ENCODE assay signal across 17 cellular contexts in the genomic region with DNA sequence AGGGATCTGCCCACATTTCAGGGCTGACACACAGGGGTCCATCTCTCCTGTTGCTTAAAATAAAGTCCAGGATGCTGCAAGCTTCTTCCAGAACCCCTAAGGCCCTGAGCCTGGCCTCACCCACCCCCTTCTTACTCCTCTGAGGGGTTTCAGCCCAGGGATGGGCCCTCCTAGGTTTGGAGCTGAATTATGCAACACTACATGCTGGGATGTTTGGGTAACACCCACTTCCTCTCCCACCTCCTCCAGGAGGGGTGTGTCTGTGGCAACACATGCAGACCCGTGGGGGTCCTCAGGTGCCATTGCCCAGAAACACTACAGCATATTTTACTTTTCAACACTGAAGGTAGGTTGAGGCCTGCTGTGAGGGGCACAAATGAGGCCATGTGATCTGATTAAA. TPM values are rescaled to one million over a fixed set of nuclear protein-coding genes. Genes with fewer than 3 reads are reported as not detected.
DNase-seq lines count a peak whose midpoint lies in the region; ATAC-seq and TF ChIP-seq lines count a peak whose summit lies in the region.
"Had no signal": no experiment of that assay in that cellular context is flagged by ENCODE, and none has a peak within 500 bp of the region (broad histone marks: within the 10 kb centered on the region; RNA-seq: fewer than 3 reads in every experiment).

No MANE protein-coding gene starts in this region.

- intact Hi-C loops in left ventricle myocardium inferior (cut with micrococcal nuclease): no loop called here
- intact Hi-C loops in cardiac septum (cut with DNase I): no loop called here

- H3K36me3 Mint-ChIP-seq in WTC11: no peaks in the 10 kb centered on the region
- H3K36me3 Mint-ChIP-seq in stimulated activated naive B cell treated with anti-CD40 and anti-IgM and Interleukin-4, amounts not matched to agents 10 μg/mL and 1 μg/mL and 100 μg/mL, for 72 hours: no peaks in the 10 kb centered on the region
- H3K36me3 Mint-ChIP-seq: CD14-positive monocyte; CD4-positive, alpha-beta memory T cell had no signal

- H3K4me1 Mint-ChIP-seq in WTC11: peaks cover 13% of the 10 kb centered on the region
- H3K4me1 Mint-ChIP-seq in stimulated activated naive B cell treated with anti-CD40 and anti-IgM and Interleukin-4, amounts not matched to agents 10 μg/mL and 1 μg/mL and 100 μg/mL, for 72 hours: peaks cover 2 to 6% of the 10 kb centered on the region in 2 donors

- peaks cover 20% of the 10 kb centered on the region for H3K27me3 Mint-ChIP-seq in WTC11 (ENCODE audit: low read depth)
- H3K27me3 Mint-ChIP-seq in stimulated activated naive B cell treated with anti-CD40 and anti-IgM and Interleukin-4, amounts not matched to agents 10 μg/mL and 1 μg/mL and 100 μg/mL, for 72 hours: peaks cover 25 to 45% of the 10 kb centered on the region in 2 donors

- TF ChIP-seq CTCF in left ventricle myocardium inferior (IDR thresholded peaks at IDR 0.05; ENCODE audit: borderline replicate concordance): no peak
- no peak for TF ChIP-seq CTCF in WTC11 (IDR thresholded peaks at IDR 0.05)

- H3K9me3 ChIP-seq in left ventricle myocardium inferior (replicated peaks): peaks cover 7% of the 10 kb centered on the region
- H3K9me3 ChIP-seq: BLaER1 had no signal

- no peak overlapping the region for H3K4me3 Mint-ChIP-seq in WTC11
- no peak overlapping the region for H3K4me3 Mint-ChIP-seq in stimulated activated naive B cell treated with anti-CD40 and anti-IgM and Interleukin-4, amounts not matched to agents 10 μg/mL and 1 μg/mL and 100 μg/mL, for 72 hours
- H3K4me3 Mint-ChIP-seq: CD14-positive monocyte; CD4-positive, alpha-beta memory T cell; H9 had no signal

- H3K9me3 Mint-ChIP-seq in WTC11: peaks cover 10% of the 10 kb centered on the region
- no peaks in the 10 kb centered on the region for H3K9me3 Mint-ChIP-seq in stimulated activated naive B cell treated with anti-CD40 and anti-IgM and Interleukin-4, amounts not matched to agents 10 μg/mL and 1 μg/mL and 100 μg/mL, for 72 hours
- H3K9me3 Mint-ChIP-seq: CD14-positive monocyte, H9 had no signal

- peaks cover 38% of the 10 kb centered on the region for H3K27me3 ChIP-seq in left ventricle myocardium inferior (ENCODE audit: low read depth)

- CTCF ChIA-PET in WTC11 (lab: Charles Lee): no interaction called here

- DNase-seq in left ventricle myocardium inferior: no peak
- no peak for DNase-seq in cardiac septum (ENCODE audit: low spot score)
- DNase-seq in WTC11 (ENCODE audit: low spot score): no peak
- peak; percentile 15 for DNase-seq in islet precursor cell
- DNase-seq in activated CD8-positive, alpha-beta memory T cell treated with anti-CD3 and anti-CD28 coated beads, Interleukin-2, amount 50 U/mL, for 4 hours: no peak
- no peak for DNase-seq in NCI-H345 treated with DMSO at 0.1 percent for 48 hours (lab: John Stamatoyannopoulos, UW; ENCODE audit: unreplicated experiment)
- DNase-seq in stimulated activated naive B cell treated with anti-CD40 and anti-IgM and Interleukin-4, amounts not matched to agents 10 μg/mL and 1 μg/mL and 100 μg/mL, for 72 hours: no peak
- DNase-seq: 8988T; CD4-positive, alpha-beta memory T cell; DMS153; DMS79; GF-D8; GOT3; H9 had no signal

- no peak overlapping the region for H3K27ac ChIP-seq in left ventricle myocardium inferior (replicated peaks)
- H3K27ac ChIP-seq: BLaER1 had no signal

- H3K36me3 ChIP-seq in left ventricle myocardium inferior: peaks cover 9% of the 10 kb centered on the region
- H3K36me3 ChIP-seq: BLaER1 had no signal

- peak; percentile 51 for ATAC-seq in WTC11
- ATAC-seq in stimulated activated naive B cell treated with anti-CD40 and anti-IgM and Interleukin-4, amounts not matched to agents 10 μg/mL and 1 μg/mL and 100 μg/mL, for 72 hours (replicated peaks): no peak

- H3K27ac Mint-ChIP-seq in WTC11: no peak overlapping the region
- no peak overlapping the region for H3K27ac Mint-ChIP-seq in stimulated activated naive B cell treated with anti-CD40 and anti-IgM and Interleukin-4, amounts not matched to agents 10 μg/mL and 1 μg/mL and 100 μg/mL, for 72 hours
- H3K27ac Mint-ChIP-seq: H9 had no signal

- POLR2A ChIA-PET in WTC11 (lab: Charles Lee): interaction anchor here (0.6 kb wide), 1 partner anchor 441 kb away, joined by 3 read pairs; no protein-coding TSS in a partner anchor

- peaks cover 11% of the 10 kb centered on the region for H3K4me1 ChIP-seq in left ventricle myocardium inferior
- H3K4me1 ChIP-seq: BLaER1 had no signal

- H3K4me3 ChIP-seq in left ventricle myocardium inferior: peak overlapping the region; percentile 71
- H3K4me3 ChIP-seq: BLaER1 had no signal

TF ChIP-seq in WTC11, 78 proteins besides CTCF, POLR2A, EP300 and RAD21 (continues in another document):
- TF ChIP-seq RELA (CRISPR knock-in tag; IDR thresholded peaks at IDR 0.05; ENCODE audit: borderline replicate concordance): no peak
- TF ChIP-seq, protein P1, sequence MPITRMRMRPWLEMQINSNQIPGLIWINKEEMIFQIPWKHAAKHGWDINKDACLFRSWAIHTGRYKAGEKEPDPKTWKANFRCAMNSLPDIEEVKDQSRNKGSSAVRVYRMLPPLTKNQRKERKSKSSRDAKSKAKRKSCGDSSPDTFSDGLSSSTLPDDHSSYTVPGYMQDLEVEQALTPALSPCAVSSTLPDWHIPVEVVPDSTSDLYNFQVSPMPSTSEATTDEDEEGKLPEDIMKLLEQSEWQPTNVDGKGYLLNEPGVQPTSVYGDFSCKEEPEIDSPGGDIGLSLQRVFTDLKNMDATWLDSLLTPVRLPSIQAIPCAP (CRISPR knock-in tag; IDR thresholded peaks at IDR 0.05): no peak
- TF ChIP-seq ZNF671 (CRISPR knock-in tag; IDR thresholded peaks at IDR 0.05): no peak
- TF ChIP-seq, protein P2, sequence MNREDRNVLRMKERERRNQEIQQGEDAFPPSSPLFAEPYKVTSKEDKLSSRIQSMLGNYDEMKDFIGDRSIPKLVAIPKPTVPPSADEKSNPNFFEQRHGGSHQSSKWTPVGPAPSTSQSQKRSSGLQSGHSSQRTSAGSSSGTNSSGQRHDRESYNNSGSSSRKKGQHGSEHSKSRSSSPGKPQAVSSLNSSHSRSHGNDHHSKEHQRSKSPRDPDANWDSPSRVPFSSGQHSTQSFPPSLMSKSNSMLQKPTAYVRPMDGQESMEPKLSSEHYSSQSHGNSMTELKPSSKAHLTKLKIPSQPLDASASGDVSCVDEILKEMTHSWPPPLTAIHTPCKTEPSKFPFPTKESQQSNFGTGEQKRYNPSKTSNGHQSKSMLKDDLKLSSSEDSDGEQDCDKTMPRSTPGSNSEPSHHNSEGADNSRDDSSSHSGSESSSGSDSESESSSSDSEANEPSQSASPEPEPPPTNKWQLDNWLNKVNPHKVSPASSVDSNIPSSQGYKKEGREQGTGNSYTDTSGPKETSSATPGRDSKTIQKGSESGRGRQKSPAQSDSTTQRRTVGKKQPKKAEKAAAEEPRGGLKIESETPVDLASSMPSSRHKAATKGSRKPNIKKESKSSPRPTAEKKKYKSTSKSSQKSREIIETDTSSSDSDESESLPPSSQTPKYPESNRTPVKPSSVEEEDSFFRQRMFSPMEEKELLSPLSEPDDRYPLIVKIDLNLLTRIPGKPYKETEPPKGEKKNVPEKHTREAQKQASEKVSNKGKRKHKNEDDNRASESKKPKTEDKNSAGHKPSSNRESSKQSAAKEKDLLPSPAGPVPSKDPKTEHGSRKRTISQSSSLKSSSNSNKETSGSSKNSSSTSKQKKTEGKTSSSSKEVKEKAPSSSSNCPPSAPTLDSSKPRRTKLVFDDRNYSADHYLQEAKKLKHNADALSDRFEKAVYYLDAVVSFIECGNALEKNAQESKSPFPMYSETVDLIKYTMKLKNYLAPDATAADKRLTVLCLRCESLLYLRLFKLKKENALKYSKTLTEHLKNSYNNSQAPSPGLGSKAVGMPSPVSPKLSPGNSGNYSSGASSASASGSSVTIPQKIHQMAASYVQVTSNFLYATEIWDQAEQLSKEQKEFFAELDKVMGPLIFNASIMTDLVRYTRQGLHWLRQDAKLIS (CRISPR knock-in tag; IDR thresholded peaks at IDR 0.05; ENCODE audit: borderline replicate concordance): no peak
- TF ChIP-seq OVOL2 (CRISPR knock-in tag; IDR thresholded peaks at IDR 0.05; ENCODE audit: borderline replicate concordance): no peak
- TF ChIP-seq, protein P3, sequence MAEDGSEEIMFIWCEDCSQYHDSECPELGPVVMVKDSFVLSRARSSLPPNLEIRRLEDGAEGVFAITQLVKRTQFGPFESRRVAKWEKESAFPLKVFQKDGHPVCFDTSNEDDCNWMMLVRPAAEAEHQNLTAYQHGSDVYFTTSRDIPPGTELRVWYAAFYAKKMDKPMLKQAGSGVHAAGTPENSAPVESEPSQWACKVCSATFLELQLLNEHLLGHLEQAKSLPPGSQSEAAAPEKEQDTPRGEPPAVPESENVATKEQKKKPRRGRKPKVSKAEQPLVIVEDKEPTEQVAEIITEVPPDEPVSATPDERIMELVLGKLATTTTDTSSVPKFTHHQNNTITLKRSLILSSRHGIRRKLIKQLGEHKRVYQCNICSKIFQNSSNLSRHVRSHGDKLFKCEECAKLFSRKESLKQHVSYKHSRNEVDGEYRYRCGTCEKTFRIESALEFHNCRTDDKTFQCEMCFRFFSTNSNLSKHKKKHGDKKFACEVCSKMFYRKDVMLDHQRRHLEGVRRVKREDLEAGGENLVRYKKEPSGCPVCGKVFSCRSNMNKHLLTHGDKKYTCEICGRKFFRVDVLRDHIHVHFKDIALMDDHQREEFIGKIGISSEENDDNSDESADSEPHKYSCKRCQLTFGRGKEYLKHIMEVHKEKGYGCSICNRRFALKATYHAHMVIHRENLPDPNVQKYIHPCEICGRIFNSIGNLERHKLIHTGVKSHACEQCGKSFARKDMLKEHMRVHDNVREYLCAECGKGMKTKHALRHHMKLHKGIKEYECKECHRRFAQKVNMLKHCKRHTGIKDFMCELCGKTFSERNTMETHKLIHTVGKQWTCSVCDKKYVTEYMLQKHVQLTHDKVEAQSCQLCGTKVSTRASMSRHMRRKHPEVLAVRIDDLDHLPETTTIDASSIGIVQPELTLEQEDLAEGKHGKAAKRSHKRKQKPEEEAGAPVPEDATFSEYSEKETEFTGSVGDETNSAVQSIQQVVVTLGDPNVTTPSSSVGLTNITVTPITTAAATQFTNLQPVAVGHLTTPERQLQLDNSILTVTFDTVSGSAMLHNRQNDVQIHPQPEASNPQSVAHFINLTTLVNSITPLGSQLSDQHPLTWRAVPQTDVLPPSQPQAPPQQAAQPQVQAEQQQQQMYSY (CRISPR knock-in tag; IDR thresholded peaks at IDR 0.05): no peak

RNA-seq across cellular contexts. Expression of a gene that starts 5.4 kb away (rescaled TPM):
- total RNA-seq in left ventricle myocardium inferior (62.5 TPM), cardiac septum (31.8 TPM), WTC11 (2021) (2.7 to 4.0 TPM (median 3.6 TPM) in 3 replicates)
- total RNA-seq: HT-29 had no signal
